9 cellular contexts compared by ENCODE assay signal in the genomic region with DNA sequence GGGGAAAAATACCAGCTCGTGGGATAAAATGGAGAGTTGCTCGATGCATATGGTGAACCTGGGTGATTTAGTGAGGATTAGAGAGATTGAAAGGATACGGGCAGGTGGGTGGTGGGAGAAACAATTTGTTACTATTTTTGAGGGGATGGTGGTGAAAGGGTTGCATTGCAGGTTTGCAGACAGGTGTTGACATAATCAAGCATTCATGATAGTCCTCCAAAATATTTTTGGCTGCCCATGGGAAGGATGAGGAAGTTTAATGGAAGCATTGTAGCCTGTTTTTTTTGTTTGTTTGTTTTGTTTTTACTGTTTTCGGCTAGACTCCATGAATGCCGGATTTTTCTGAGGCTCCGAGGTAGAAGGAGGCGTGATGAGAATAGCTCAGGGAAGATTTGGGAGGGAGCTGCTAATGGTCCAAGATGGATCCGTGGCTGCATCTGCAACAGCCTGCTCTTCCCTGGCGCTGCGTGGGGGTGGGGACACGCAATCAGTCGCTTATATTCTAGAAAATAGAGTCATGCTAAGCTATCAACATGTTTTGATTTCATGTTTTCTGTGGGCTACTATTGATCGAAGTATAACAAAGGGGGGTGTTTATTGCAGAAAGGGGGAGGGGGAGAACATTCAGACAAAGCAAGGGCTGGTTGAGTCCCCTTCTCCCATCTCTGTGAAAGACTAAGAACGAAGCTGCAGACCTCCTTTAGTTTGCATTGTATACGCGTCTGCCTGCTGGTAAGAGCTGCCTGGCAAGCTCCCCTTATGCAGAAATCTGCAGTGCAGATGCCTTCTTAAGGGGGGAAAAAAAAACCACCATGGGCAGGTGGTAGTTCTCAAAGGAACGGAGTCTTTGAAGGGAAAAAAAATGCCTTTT. TPM values are rescaled to one million over a fixed set of nuclear protein-coding genes. Genes with fewer than 3 reads are reported as not detected.
A peak's percentile ranks its signal among the peaks of the same experiment; 100 is the strongest.
DNase-seq lines count a peak whose midpoint lies in the region; FAIRE-seq lines count a peak whose summit lies in the region.
"Had no signal": no experiment of that assay in that cellular context is flagged by ENCODE, and none has a peak within 500 bp of the region (broad histone marks: within the 10 kb centered on the region; RNA-seq: fewer than 3 reads in every experiment).

No MANE protein-coding gene starts in this region.

- peak overlapping the region; percentile 96 for H3K27ac ChIP-seq in HUES48 (ENCODE audit: low read depth, low read length)
- H3K27ac ChIP-seq in SK-N-MC, result peak overlapping the region; percentile 90
- H3K27ac ChIP-seq in effector memory CD4-positive, alpha-beta T cell (ENCODE audit: insufficient read depth, low read length, poor library complexity, severe bottlenecking), result peak overlapping the region; percentile 89
- peak overlapping the region; percentile 99 for H3K27ac ChIP-seq in mesendoderm (ENCODE audit: low read depth, low read length)
- H3K27ac ChIP-seq in temporal lobe (ENCODE audit: low read depth, low read length), result peak overlapping the region; percentile 88

- WGBS in mesendoderm (ENCODE audit: extremely low coverage, insufficient coverage, low lambda C conversion rate), result no CpG with 5 or more reads among the region's 17 CpGs

- H2BK5ac ChIP-seq in mesendoderm (ENCODE audit: low read length), result no peak overlapping the region

- H3K56ac ChIP-seq in mesendoderm (ENCODE audit: low read length), result peak overlapping the region; percentile 96

- H3K79me1 ChIP-seq in mesendoderm (ENCODE audit: low read length), result no peaks in the 10 kb centered on the region

- peaks cover 39% of the 10 kb centered on the region for H3K79me2 ChIP-seq in mesendoderm (ENCODE audit: control insufficient read depth, insufficient read depth, low read length)

- H3K27me3 ChIP-seq in HUES48 (ENCODE audit: control insufficient read depth, insufficient read depth, low read length), result no peaks in the 10 kb centered on the region
- no peaks in the 10 kb centered on the region for H3K27me3 ChIP-seq in effector memory CD4-positive, alpha-beta T cell (replicated peaks; ENCODE audit: control insufficient read depth, insufficient read depth, low read length, poor library complexity, severe bottlenecking)
- no peaks in the 10 kb centered on the region for H3K27me3 ChIP-seq in mesendoderm (ENCODE audit: insufficient read depth, low read length, poor library complexity)

- H3K4me2 ChIP-seq in mesendoderm (ENCODE audit: low read length), result peak overlapping the region; percentile 98

- FAIRE-seq in RCC 7860 (lab: Jason Lieb, UNC), result no peak
- FAIRE-seq: frontal cortex had no signal

- H2AK5ac ChIP-seq in mesendoderm (ENCODE audit: low read length), result no peak overlapping the region

- H4K8ac ChIP-seq in mesendoderm (ENCODE audit: low read depth, low read length), result no peak overlapping the region

- no peak overlapping the region for H3K23ac ChIP-seq in mesendoderm (ENCODE audit: low read length)

- peaks cover 6% of the 10 kb centered on the region; the same call in 1 of the 2 replicates for H3K36me3 ChIP-seq in HUES48 (ENCODE audit: control insufficient read depth, insufficient read depth, low read length)
- no peaks in the 10 kb centered on the region for H3K36me3 ChIP-seq in SK-N-MC (ENCODE audit: insufficient read depth, low read length)
- no peaks in the 10 kb centered on the region for H3K36me3 ChIP-seq in effector memory CD4-positive, alpha-beta T cell (ENCODE audit: control insufficient read depth, insufficient read depth, low read length)
- H3K36me3 ChIP-seq in mesendoderm (ENCODE audit: control insufficient read depth, insufficient read depth, low read length), result no peaks in the 10 kb centered on the region

- no peak overlapping the region for H3K18ac ChIP-seq in mesendoderm (ENCODE audit: low read length)

- H3K4me3 ChIP-seq in HUES48 (ENCODE audit: low read depth, low read length), result peak overlapping the region; percentile 86
- H3K4me3 ChIP-seq in SK-N-MC, result peak overlapping the region; percentile 92
- peak overlapping the region; percentile 92 for H3K4me3 ChIP-seq in effector memory CD4-positive, alpha-beta T cell (ENCODE audit: insufficient read depth, low read depth, low read length, poor library complexity, severe bottlenecking)
- peak overlapping the region; percentile 91 for H3K4me3 ChIP-seq in mesendoderm (ENCODE audit: low read length)

- H3K4ac ChIP-seq in mesendoderm (ENCODE audit: low read depth, low read length), result no peak overlapping the region

- H4K5ac ChIP-seq in mesendoderm (ENCODE audit: low read length), result no peak overlapping the region

- H2BK15ac ChIP-seq in mesendoderm (replicated peaks; ENCODE audit: low read depth), result no peak overlapping the region

- H3K9ac ChIP-seq in HUES48 (ENCODE audit: low read depth, low read length), result peak overlapping the region; percentile 54
- peak overlapping the region; percentile 83 for H3K9ac ChIP-seq in SK-N-MC (ENCODE audit: insufficient read length)
- peak overlapping the region; percentile 90 for H3K9ac ChIP-seq in mesendoderm (ENCODE audit: low read length)

- H3K4me1 ChIP-seq in HUES48 (ENCODE audit: control insufficient read depth, insufficient read depth, low read length) (peaks cover 19% of the 10 kb centered on the region), mesendoderm (ENCODE audit: control insufficient read depth, low read depth, low read length) (no peaks in the 10 kb centered on the region)
- H3K4me1 ChIP-seq in effector memory CD4-positive, alpha-beta T cell (ENCODE audit: control insufficient read depth, insufficient read depth, low read length, poor library complexity, severe bottlenecking), result peaks cover 8% of the 10 kb centered on the region

- H3K9me3 ChIP-seq in HUES48 (ENCODE audit: control insufficient read depth, insufficient read depth, low read length) (no peaks in the 10 kb centered on the region), SK-N-MC (ENCODE audit: low read depth, low read length) (no peaks in the 10 kb centered on the region)
- no peaks in the 10 kb centered on the region for H3K9me3 ChIP-seq in effector memory CD4-positive, alpha-beta T cell (ENCODE audit: control insufficient read depth, low read length)

- DNase-seq in NCI-H1417 (lab: John Stamatoyannopoulos, UW) (peak; percentile 49 to 81 (median 74)), NCI-H1417 treated with DMSO at 0.1 percent for 48 hours (lab: John Stamatoyannopoulos, UW) (no peak), SK-N-MC (ENCODE audit: low read depth, low spot score) (no peak), mesendoderm (peak; percentile 62), RCC 7860 (ENCODE audit: low spot score) (no peak)
- no peak for DNase-seq in effector memory CD4-positive, alpha-beta T cell

- H2BK120ac ChIP-seq in mesendoderm (ENCODE audit: low read depth, low read length), result no peak overlapping the region

RNA-seq across cellular contexts. Expression of a gene that starts 1.0 kb away (rescaled TPM):
- polyA plus RNA-seq in mesendoderm (2013, experiment 1 of 2), result 117 TPM
- polyA plus RNA-seq in mesendoderm (2013, experiment 2 of 2), result 119 TPM
- total RNA-seq in temporal lobe, result 250 TPM

RNA-seq across cellular contexts. Expression of a gene that starts 11.1 kb away (rescaled TPM):
- 10.2 TPM for polyA plus RNA-seq in mesendoderm (2013, experiment 1 of 2)
- 9.7 TPM for polyA plus RNA-seq in mesendoderm (2013, experiment 2 of 2)
- 15.0 TPM for total RNA-seq in temporal lobe

Comparison
In these comparisons a context has a peak if more than half of its experiments do, and no peak if none do; other contexts are left out.
1. DNase-seq: peak in NCI-H1417 (3 of 3) and mesendoderm (single experiment); none in NCI-H1417 treated with DMSO at 0.1 percent for 48 hours (single experiment), SK-N-MC (single experiment), effector memory CD4-positive, alpha-beta T cell (0 of 3) and RCC 7860 (single experiment).
2. Peak in every context shown above with its lines, with median percentiles within 50 percentile points of each other: H3K27ac ChIP-seq, H3K4me3 ChIP-seq and H3K9ac ChIP-seq.